ENCODE assay signal across 29 cellular contexts in genomic region chr1:75587692-75588091, GRCh38. TPM values are rescaled to one million over a fixed set of nuclear protein-coding genes. Genes with fewer than 3 reads are reported as not detected.
"Had no signal": no experiment of that assay in that cellular context is flagged by ENCODE, and none has a peak within 500 bp of the region (broad histone marks: within the 10 kb centered on the region; RNA-seq: fewer than 3 reads in every experiment).

No MANE protein-coding gene starts in this region.

- H3K4me3 ChIP-seq: adrenal gland, body of pancreas, colonic mucosa, gastrocnemius medialis, hepatocyte, ovary, psoas muscle, sigmoid colon, thyroid gland, upper lobe of left lung, vagina had no signal

- FAIRE-seq: islet of Langerhans, small intestine had no signal

- H3K36me3 Mint-ChIP-seq: activated naive CD8-positive, alpha-beta T cell treated with anti-CD3 and anti-CD28 coated beads for 36 hours; stimulated activated effector memory CD8-positive, alpha-beta T cell treated with anti-CD3 and anti-CD28 coated beads, Interleukin-12 subunit alpha, Interleukin-12 subunit beta, amount 100 ng/mL, for 72 hours had no signal

- H3K4me3 Mint-ChIP-seq: activated CD4-positive, alpha-beta T cell treated with anti-CD3 and anti-CD28 coated beads for 36 hours; activated naive CD8-positive, alpha-beta T cell treated with anti-CD3 and anti-CD28 coated beads for 36 hours; activated T-cell treated with anti-CD3 and anti-CD28 coated beads, Interleukin-2, amount 50 U/mL, for 72 hours; nephron; stimulated activated effector memory CD8-positive, alpha-beta T cell treated with anti-CD3 and anti-CD28 coated beads, Interleukin-12 subunit alpha, Interleukin-12 subunit beta, amount 100 ng/mL, for 72 hours; stimulated activated naive CD8-positive, alpha-beta T cell treated with anti-CD3 and anti-CD28 coated beads, Interleukin-15, amount 100 ng/mL, for 72 hours had no signal

- H3K4me1 Mint-ChIP-seq: activated CD4-positive, alpha-beta T cell treated with anti-CD3 and anti-CD28 coated beads for 36 hours; activated naive CD8-positive, alpha-beta T cell treated with anti-CD3 and anti-CD28 coated beads for 36 hours; nephron; stimulated activated effector memory CD8-positive, alpha-beta T cell treated with anti-CD3 and anti-CD28 coated beads, Interleukin-12 subunit alpha, Interleukin-12 subunit beta, amount 100 ng/mL, for 72 hours; stimulated activated naive CD8-positive, alpha-beta T cell treated with anti-CD3 and anti-CD28 coated beads, Interleukin-15, amount 100 ng/mL, for 72 hours had no signal

- ATAC-seq: activated CD4-positive, alpha-beta T cell treated with anti-CD3 and anti-CD28 coated beads for 36 hours; activated T-cell treated with anti-CD3 and anti-CD28 coated beads, Interleukin-2, amount 50 U/mL, for 72 hours; body of pancreas; gastrocnemius medialis; left ventricle myocardium superior; psoas muscle; stimulated activated effector memory CD8-positive, alpha-beta T cell treated with anti-CD3 and anti-CD28 coated beads, Interleukin-12 subunit alpha, Interleukin-12 subunit beta, amount 100 ng/mL, for 72 hours; stimulated activated naive CD8-positive, alpha-beta T cell treated with anti-CD3 and anti-CD28 coated beads, Interleukin-15, amount 100 ng/mL, for 72 hours had no signal

- H3K36me3 ChIP-seq: adrenal gland, colonic mucosa, gastrocnemius medialis, neutrophil, ovary, sigmoid colon, thyroid gland, upper lobe of left lung, vagina had no signal

- DNase-seq: activated CD4-positive, alpha-beta T cell treated with anti-CD3 and anti-CD28 coated beads for 36 hours; activated CD4-positive, CD25-positive, alpha-beta regulatory T cell; activated naive CD4-positive, alpha-beta T cell; activated naive CD8-positive, alpha-beta T cell treated with anti-CD3 and anti-CD28 coated beads for 36 hours; activated T-cell treated with anti-CD3 and anti-CD28 coated beads for 4 hours; activated T-cell treated with anti-CD3 and anti-CD28 coated beads, Interleukin-2, amount 50 U/mL, for 72 hours; adrenal gland; aorta; body of pancreas; cerebellar nuclear complex; colonic mucosa; effector CD8-positive, alpha-beta T cell; gastrocnemius medialis; left ventricle myocardium superior; ovary; psoas muscle; sigmoid colon; small intestine; stimulated activated CD4-positive, alpha-beta T cell treated with anti-CD3 and anti-CD28 coated beads, Interleukin-4, amount 100 ng/mL, for 24 hours; stimulated activated naive CD8-positive, alpha-beta T cell treated with anti-CD3 and anti-CD28 coated beads, Interleukin-15, amount 100 ng/mL, for 72 hours; T-helper 2 cell; thyroid gland; upper lobe of left lung had no signal

- H3K79me2 ChIP-seq: hepatocyte had no signal

- H3K27ac Mint-ChIP-seq: activated CD4-positive, alpha-beta T cell treated with anti-CD3 and anti-CD28 coated beads for 36 hours; activated naive CD8-positive, alpha-beta T cell treated with anti-CD3 and anti-CD28 coated beads for 36 hours; activated T-cell treated with anti-CD3 and anti-CD28 coated beads, Interleukin-2, amount 50 U/mL, for 72 hours; nephron; stimulated activated effector memory CD8-positive, alpha-beta T cell treated with anti-CD3 and anti-CD28 coated beads, Interleukin-12 subunit alpha, Interleukin-12 subunit beta, amount 100 ng/mL, for 72 hours; stimulated activated naive CD8-positive, alpha-beta T cell treated with anti-CD3 and anti-CD28 coated beads, Interleukin-15, amount 100 ng/mL, for 72 hours had no signal

- H3K4me2 ChIP-seq: hepatocyte had no signal

- H3K4me1 ChIP-seq: adrenal gland, colonic mucosa, gastrocnemius medialis, psoas muscle, sigmoid colon, thyroid gland, upper lobe of left lung, vagina had no signal

- H3K27ac ChIP-seq: adrenal gland, colonic mucosa, gastrocnemius medialis, hepatocyte, neutrophil, ovary, psoas muscle, sigmoid colon, thyroid gland, upper lobe of left lung, vagina had no signal

- H3K9me3 Mint-ChIP-seq: activated naive CD8-positive, alpha-beta T cell treated with anti-CD3 and anti-CD28 coated beads for 36 hours; nephron; stimulated activated naive CD8-positive, alpha-beta T cell treated with anti-CD3 and anti-CD28 coated beads, Interleukin-15, amount 100 ng/mL, for 72 hours had no signal

- H3K9me3 ChIP-seq: adrenal gland, body of pancreas, colonic mucosa, gastrocnemius medialis, neutrophil, sigmoid colon, thyroid gland, upper lobe of left lung, vagina had no signal

- H2AFZ ChIP-seq: hepatocyte had no signal

- H3K27me3 ChIP-seq: adrenal gland, body of pancreas, colonic mucosa, gastrocnemius medialis, hepatocyte, neutrophil, ovary, sigmoid colon, thyroid gland, upper lobe of left lung, vagina had no signal

RNA-seq across cellular contexts. Expression of gene SLC44A5, which starts 23.2 kb away (rescaled TPM):
- total RNA-seq: activated CD4-positive, alpha-beta T cell treated with anti-CD3 and anti-CD28 coated beads for 36 hours had no signal
